ENCODE assay signal across 8 cellular contexts in genomic region chr16:13919683-13920509, GRCh38. TPM values are rescaled to one million over a fixed set of nuclear protein-coding genes. Genes with fewer than 3 reads are reported as not detected.
DNase-seq lines count a peak whose midpoint lies in the region; ATAC-seq and TF ChIP-seq lines count a peak whose summit lies in the region.

ERCC4 (plus strand) TSS chr16:13920154; CDS start chr16:13920166, 12 bp downstream.

- intact Hi-C loops in naive thymus-derived CD4-positive, alpha-beta T cell (cut with micrococcal nuclease): loop anchor here (1.0 to 10.0 kb wide), 10 partner anchors 54 to 1944 kb away; partner anchors contain the start of genes MRTFB (in 2 of the 2), PARN (in 2 of the 2) and SNX29 (in 1 of the 2)

- H3K4me2 ChIP-seq in fibroblast of lung (ENCODE audit: extremely low read depth, insufficient read depth, low read length): peak within 1 kb of the TSS; percentile 90

- no peaks in the 10 kb centered on the region for H3K9me3 Mint-ChIP-seq in naive thymus-derived CD4-positive, alpha-beta T cell
- no peaks in the 10 kb centered on the region for H3K9me3 Mint-ChIP-seq in stimulated activated naive B cell treated with anti-CD40 and anti-IgM and Interleukin-4, amounts not matched to agents 10 μg/mL and 1 μg/mL and 100 μg/mL, for 72 hours

- peaks cover 12% of the 10 kb centered on the region for H3K4me1 ChIP-seq in fibroblast of lung (ENCODE audit: control insufficient read depth, extremely low read depth, insufficient read depth, low read length)
- peaks cover 11 to 16% of the 10 kb centered on the region in 2 donors for H3K4me1 ChIP-seq in naive thymus-derived CD4-positive, alpha-beta T cell (ENCODE audit: control insufficient read depth in 2 of 2, insufficient read depth in 2 of 2, low read length in 2 of 2)

- peak within 1 kb of the TSS; percentile 75 for H3K27ac ChIP-seq in fibroblast of lung (ENCODE audit: insufficient read depth, low read length)
- peak within 1 kb of the TSS; percentile 85 for H3K27ac ChIP-seq in naive thymus-derived CD4-positive, alpha-beta T cell (ENCODE audit: low read depth, low read length)

- peak within 1 kb of the TSS; percentile 61 to 97 (median 92) for H3K4me3 Mint-ChIP-seq in naive thymus-derived CD4-positive, alpha-beta T cell
- peak within 1 kb of the TSS; percentile 92 to 98 for H3K4me3 Mint-ChIP-seq in stimulated activated naive B cell treated with anti-CD40 and anti-IgM and Interleukin-4, amounts not matched to agents 10 μg/mL and 1 μg/mL and 100 μg/mL, for 72 hours

- H3K27me3 Mint-ChIP-seq in naive thymus-derived CD4-positive, alpha-beta T cell: peaks cover 0 to 7% (median 0%) of the 10 kb centered on the region in 5 donors
- peaks cover 0 to 7% of the 10 kb centered on the region in 2 donors for H3K27me3 Mint-ChIP-seq in stimulated activated naive B cell treated with anti-CD40 and anti-IgM and Interleukin-4, amounts not matched to agents 10 μg/mL and 1 μg/mL and 100 μg/mL, for 72 hours

- H3K79me2 ChIP-seq in fibroblast of lung (ENCODE audit: control insufficient read depth, insufficient read depth, low read length): peaks cover 10% of the 10 kb centered on the region

- H3K36me3 ChIP-seq in fibroblast of lung (ENCODE audit: control insufficient read depth, insufficient read depth, low read length): peaks cover 1% of the 10 kb centered on the region
- H3K36me3 ChIP-seq in naive thymus-derived CD4-positive, alpha-beta T cell (ENCODE audit: control insufficient read depth in 2 of 3, insufficient read depth in 3 of 3, low read length in 3 of 3): peaks cover 0 to 12% (median 3%) of the 10 kb centered on the region in 3 experiments

- no peaks in the 10 kb centered on the region for H3K27me3 ChIP-seq in fibroblast of lung (ENCODE audit: control insufficient read depth, insufficient read depth, low read length)
- no peaks in the 10 kb centered on the region for H3K27me3 ChIP-seq in naive thymus-derived CD4-positive, alpha-beta T cell (ENCODE audit: control insufficient read depth in 2 of 2, insufficient read depth in 2 of 2, low read length in 2 of 2)

- peaks cover 3 to 4% (median 4%) of the 10 kb centered on the region in 5 donors for H3K36me3 Mint-ChIP-seq in naive thymus-derived CD4-positive, alpha-beta T cell
- H3K36me3 Mint-ChIP-seq in stimulated activated naive B cell treated with anti-CD40 and anti-IgM and Interleukin-4, amounts not matched to agents 10 μg/mL and 1 μg/mL and 100 μg/mL, for 72 hours: peaks cover 3 to 6% of the 10 kb centered on the region in 2 donors

- DNase-seq in ELR (ENCODE audit: low read depth) (peak; percentile 98), GOT3 (lab: John Stamatoyannopoulos, UW) (peak; percentile 93), RPMI8226 (peak; percentile 100), fibroblast of lung (ENCODE audit: low read depth in 2 of 2) (peak; percentile 97 to 99)
- peak; percentile 97 to 99 for DNase-seq in activated T-helper 1 cell treated with anti-CD3 and anti-CD28 coated beads, Interleukin-2, amount 50 U/mL, for 16 hours (ENCODE audit: low read depth in 1 of 2, low spot score in 1 of 2)
- peak; percentile 95 to 100 (median 99) for DNase-seq in naive thymus-derived CD4-positive, alpha-beta T cell
- DNase-seq in stimulated activated naive B cell treated with anti-CD40 and anti-IgM and Interleukin-4, amounts not matched to agents 10 μg/mL and 1 μg/mL and 100 μg/mL, for 72 hours: peak; percentile 100

- peak within 1 kb of the TSS; percentile 95 for H3K9ac ChIP-seq in fibroblast of lung (ENCODE audit: insufficient read depth, low read length)

- H3K27ac Mint-ChIP-seq in naive thymus-derived CD4-positive, alpha-beta T cell: peak within 1 kb of the TSS; percentile 16 to 96 (median 93)
- peak within 1 kb of the TSS; percentile 98 for H3K27ac Mint-ChIP-seq in stimulated activated naive B cell treated with anti-CD40 and anti-IgM and Interleukin-4, amounts not matched to agents 10 μg/mL and 1 μg/mL and 100 μg/mL, for 72 hours

- no peaks in the 10 kb centered on the region for H4K20me1 ChIP-seq in fibroblast of lung (ENCODE audit: control insufficient read depth, extremely low read depth, insufficient read depth, low read length)

- peaks cover 18 to 30% (median 25%) of the 10 kb centered on the region in 7 donors for H3K4me1 Mint-ChIP-seq in naive thymus-derived CD4-positive, alpha-beta T cell
- peaks cover 16 to 29% of the 10 kb centered on the region in 2 donors for H3K4me1 Mint-ChIP-seq in stimulated activated naive B cell treated with anti-CD40 and anti-IgM and Interleukin-4, amounts not matched to agents 10 μg/mL and 1 μg/mL and 100 μg/mL, for 72 hours

- peak; percentile 96 for ATAC-seq in naive thymus-derived CD4-positive, alpha-beta T cell
- ATAC-seq in stimulated activated naive B cell treated with anti-CD40 and anti-IgM and Interleukin-4, amounts not matched to agents 10 μg/mL and 1 μg/mL and 100 μg/mL, for 72 hours (replicated peaks): peak; percentile 97 to 98

- peak within 1 kb of the TSS; percentile 99 for H2AFZ ChIP-seq in fibroblast of lung (ENCODE audit: low read length)

- TF ChIP-seq CTCF in LNCAP (IDR thresholded peaks at IDR 0.05): peak; percentile 92
- TF ChIP-seq CTCF in fibroblast of lung (conservative IDR thresholded peaks at IDR 0.05 in 1 of 2, IDR thresholded peaks at IDR 0.05 in 1 of 2; ENCODE audit: low read depth in 1 of 2, low read length in 2 of 2): peak; percentile 92 to 97

- no peaks in the 10 kb centered on the region for H3K9me3 ChIP-seq in fibroblast of lung (ENCODE audit: control insufficient read depth, insufficient read depth, low read depth, low read length)
- no peaks in the 10 kb centered on the region for H3K9me3 ChIP-seq in naive thymus-derived CD4-positive, alpha-beta T cell (ENCODE audit: control insufficient read depth in 2 of 3, low read length in 3 of 3)

- POLR2A ChIA-PET in naive thymus-derived CD4-positive, alpha-beta T cell (lab: Charles Lee): interaction anchor here (0.6 to 1.4 kb wide), 7 partner anchors 20 to 1970 kb away, joined by 3 to 5 read pairs (median 3); partner anchors contain the start of genes MARF1 and PARN

- CTCF ChIA-PET in naive thymus-derived CD4-positive, alpha-beta T cell (lab: Charles Lee): interaction anchor here (0.5 to 1.3 kb wide), 10 partner anchors 10 to 592 kb away, joined by 3 to 6 read pairs (median 4); no protein-coding TSS in a partner anchor

- H3K4me3 ChIP-seq in fibroblast of lung (replicated peaks in 1 of 4; ENCODE audit: control extremely low read depth in 1 of 4, insufficient read depth in 1 of 4, low read depth in 3 of 4, low read length in 4 of 4): peak within 1 kb of the TSS; percentile 70 to 98 (median 86)
- peak within 1 kb of the TSS; percentile 98 for H3K4me3 ChIP-seq in naive thymus-derived CD4-positive, alpha-beta T cell (ENCODE audit: low read length)

RNA-seq across cellular contexts. Expression of gene ERCC4, which starts in this region (rescaled TPM):
- 9.5 and 10.6 TPM in 2 replicates for total RNA-seq in fibroblast of lung
- 4.3 and 5.9 TPM in 2 replicates for polyA plus RNA-seq in fibroblast of lung
- 4.6 and 6.8 TPM in 2 replicates for polyA plus RNA-seq in fibroblast of lung (2012)
- polyA minus RNA-seq in fibroblast of lung (ENCODE audit: low replicate concordance): 2.1 and 13.2 TPM in 2 replicates
- total RNA-seq in naive thymus-derived CD4-positive, alpha-beta T cell: 10 to 100 TPM in 3 of 5 experiments, 1 to 10 TPM in 2; 6.1 to 15.2 (median 13.4) TPM
- 10 to 100 TPM; 18.0 to 26.4 TPM for polyA plus RNA-seq in naive thymus-derived CD4-positive, alpha-beta T cell

Comparison
In these comparisons a context has a peak if more than half of its experiments do, and no peak if none do; other contexts are left out.
1. Peak in every context shown above with its lines: DNase-seq, ATAC-seq, H3K4me3 ChIP-seq and H3K27ac ChIP-seq.